ENCODE assay signal across 21 cellular contexts in the genomic region with DNA sequence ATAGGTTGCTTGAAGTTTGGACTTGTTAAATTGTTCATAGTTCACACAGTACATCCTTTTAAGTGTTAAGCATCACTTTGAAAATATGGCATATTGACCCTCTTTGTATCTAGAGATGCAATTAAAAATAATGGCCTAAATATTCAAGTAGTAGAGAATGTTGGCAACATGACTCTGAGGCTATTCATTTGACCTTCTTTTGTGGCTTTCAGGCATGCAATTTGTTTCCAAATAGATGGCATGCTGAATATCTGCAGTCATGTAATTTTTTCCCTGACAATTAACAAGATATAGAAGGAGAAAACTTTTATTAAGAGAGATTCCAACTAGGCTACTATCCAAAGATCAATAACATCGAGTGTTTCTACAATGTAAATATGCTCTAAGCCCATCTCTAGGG.
"Had no signal": no experiment of that assay in that cellular context is flagged by ENCODE, and none has a peak within 500 bp of the region (broad histone marks: within the 10 kb centered on the region; RNA-seq: fewer than 3 reads in every experiment).

No MANE protein-coding gene starts in this region.

- H3K4me1 Mint-ChIP-seq: activated CD4-positive, alpha-beta T cell treated with anti-CD3 and anti-CD28 coated beads, Interleukin-2, amount 10 ng/mL, durations not matched to agents 7 days and 5 days; activated naive CD4-positive, alpha-beta T cell treated with anti-CD3 and anti-CD28 coated beads, Interleukin-2, amount 50 U/mL, for 24 hours; memory B cell; naive thymus-derived CD4-positive, alpha-beta T cell; neural progenitor cell; T-cell had no signal

- H3K4me3 ChIP-seq: adrenal gland, dorsolateral prefrontal cortex, mucosa of descending colon, neural progenitor cell, prostate gland, right atrium auricular region, skin epidermis, tibial nerve, uterus had no signal

- H3K36me3 ChIP-seq: adrenal gland, neural progenitor cell, prostate gland, right atrium auricular region, tibial nerve, uterus had no signal

- H3K27me3 ChIP-seq: adrenal gland, dorsolateral prefrontal cortex, neural progenitor cell, right atrium auricular region, tibial nerve, uterus had no signal

- H3K9me3 Mint-ChIP-seq: neural progenitor cell had no signal

- H3K27me3 Mint-ChIP-seq: activated CD4-positive, alpha-beta T cell treated with anti-CD3 and anti-CD28 coated beads, Interleukin-2, amount 10 ng/mL, durations not matched to agents 7 days and 5 days; activated naive CD4-positive, alpha-beta T cell treated with anti-CD3 and anti-CD28 coated beads, Interleukin-2, amount 50 U/mL, for 24 hours; brain; memory B cell; naive thymus-derived CD4-positive, alpha-beta T cell; stimulated activated naive CD8-positive, alpha-beta T cell treated with anti-CD3 and anti-CD28 coated beads, Interleukin-15, Interleukin-2, amounts not matched to agents 100 ng/mL and 50 ng/mL, for 24 hours; T-cell had no signal

- ATAC-seq: activated CD4-positive, CD25-positive, alpha-beta regulatory T cell treated with anti-CD3 and anti-CD28 coated beads, Interleukin-2, amount 50 U/mL, for 24 hours; activated T-cell treated with anti-CD3 and anti-CD28 coated beads, Interleukin-2, amount 50 U/mL, for 72 hours; mucosa of descending colon; naive thymus-derived CD4-positive, alpha-beta T cell; T-cell had no signal

- DNase-seq: activated CD4-positive, alpha-beta T cell treated with anti-CD3 and anti-CD28 coated beads, Interleukin-2, amount 10 ng/mL, durations not matched to agents 7 days and 5 days; activated CD8-positive, alpha-beta memory T cell treated with anti-CD3 and anti-CD28 coated beads, Interleukin-2, amount 50 U/mL, for 48 hours; activated effector memory CD4-positive, alpha-beta T cell treated with anti-CD3 and anti-CD28 coated beads, Interleukin-2, amount 50 U/mL, for 16 hours; activated T-cell treated with anti-CD3 and anti-CD28 coated beads, Interleukin-2, amount 50 U/mL, for 72 hours; adrenal gland; caudate nucleus; dorsolateral prefrontal cortex; mucosa of descending colon; naive thymus-derived CD4-positive, alpha-beta T cell; T-cell; uterus had no signal

- H3K27ac Mint-ChIP-seq: activated CD4-positive, alpha-beta T cell treated with anti-CD3 and anti-CD28 coated beads, Interleukin-2, amount 10 ng/mL, durations not matched to agents 7 days and 5 days; activated naive CD4-positive, alpha-beta T cell treated with anti-CD3 and anti-CD28 coated beads, Interleukin-2, amount 50 U/mL, for 24 hours; activated T-cell treated with anti-CD3 and anti-CD28 coated beads, Interleukin-2, amount 50 U/mL, for 72 hours; brain; memory B cell; naive thymus-derived CD4-positive, alpha-beta T cell; neural progenitor cell; stimulated activated naive CD8-positive, alpha-beta T cell treated with anti-CD3 and anti-CD28 coated beads, Interleukin-15, Interleukin-2, amounts not matched to agents 100 ng/mL and 50 ng/mL, for 24 hours; T-cell had no signal

- H3K36me3 Mint-ChIP-seq: activated naive CD4-positive, alpha-beta T cell treated with anti-CD3 and anti-CD28 coated beads, Interleukin-2, amount 50 U/mL, for 24 hours; brain; memory B cell; naive thymus-derived CD4-positive, alpha-beta T cell; neural progenitor cell; T-cell had no signal

- H3K4me3 Mint-ChIP-seq: activated CD4-positive, alpha-beta T cell treated with anti-CD3 and anti-CD28 coated beads, Interleukin-2, amount 10 ng/mL, durations not matched to agents 7 days and 5 days; activated naive CD4-positive, alpha-beta T cell treated with anti-CD3 and anti-CD28 coated beads, Interleukin-2, amount 50 U/mL, for 24 hours; activated T-cell treated with anti-CD3 and anti-CD28 coated beads, Interleukin-2, amount 50 U/mL, for 72 hours; brain; memory B cell; naive thymus-derived CD4-positive, alpha-beta T cell; neural progenitor cell; stimulated activated naive CD8-positive, alpha-beta T cell treated with anti-CD3 and anti-CD28 coated beads, Interleukin-15, Interleukin-2, amounts not matched to agents 100 ng/mL and 50 ng/mL, for 24 hours; T-cell had no signal
